Comparison of ENCODE assay signal across 1 cellular context in genomic region chr2:170434900-170435640, GRCh38.
A peak's percentile ranks its signal among the peaks of the same experiment; 100 is the strongest.
TF ChIP-seq lines count a peak whose summit lies in the region.

No MANE protein-coding gene starts in this region.

TF ChIP-seq in HepG2, 621 proteins besides CTCF, POLR2A, EP300 and RAD21 (continued from another document):
- no peak for TF ChIP-seq TRAFD1 (CRISPR knock-in tag; IDR thresholded peaks at IDR 0.05; ENCODE audit: borderline replicate concordance)
- no peak for TF ChIP-seq ZFY (CRISPR knock-in tag; IDR thresholded peaks at IDR 0.05)
- TF ChIP-seq ZBTB25 (CRISPR knock-in tag; IDR thresholded peaks at IDR 0.05) = no peak
- TF ChIP-seq RFX5 (IDR thresholded peaks at IDR 0.05; ENCODE audit: low read depth, low read length) = no peak
- TF ChIP-seq NFE2L1 (CRISPR knock-in tag; IDR thresholded peaks at IDR 0.05; ENCODE audit: borderline replicate concordance) = no peak
- TF ChIP-seq ZNF30 (CRISPR knock-in tag; IDR thresholded peaks at IDR 0.05) = no peak
- TF ChIP-seq TRIM24 (CRISPR knock-in tag; IDR thresholded peaks at IDR 0.05) = no peak
- TF ChIP-seq TAF15 (IDR thresholded peaks at IDR 0.05; ENCODE audit: low read depth, low read length, poor library complexity, severe bottlenecking) = no peak
- no peak for TF ChIP-seq RFX3 (CRISPR knock-in tag; IDR thresholded peaks at IDR 0.05)
- no peak for TF ChIP-seq TEF (CRISPR knock-in tag; IDR thresholded peaks at IDR 0.05)
- TF ChIP-seq PBX2 (CRISPR knock-in tag; IDR thresholded peaks at IDR 0.05) = no peak
- no peak for TF ChIP-seq PHF21A (CRISPR knock-in tag; IDR thresholded peaks at IDR 0.05)
- TF ChIP-seq ZNF180 (CRISPR knock-in tag; IDR thresholded peaks at IDR 0.05; ENCODE audit: borderline replicate concordance, low read depth) = no peak
- no peak for TF ChIP-seq ZSCAN5A (CRISPR knock-in tag; IDR thresholded peaks at IDR 0.05; ENCODE audit: borderline replicate concordance)
- no peak for TF ChIP-seq ZNF335 (CRISPR knock-in tag; IDR thresholded peaks at IDR 0.05)
- 0 out of 2 replicates have a peak, but pooled peaks have one; percentile 5 for TF ChIP-seq TCF7 (IDR thresholded peaks at IDR 0.05; ENCODE audit: low read depth)
- no peak for TF ChIP-seq SOX6 (IDR thresholded peaks at IDR 0.05)
- no peak for TF ChIP-seq SOX6 (CRISPR knock-in tag; IDR thresholded peaks at IDR 0.05)
- TF ChIP-seq SMAD3 (CRISPR knock-in tag; IDR thresholded peaks at IDR 0.05) = no peak
- TF ChIP-seq BHLHE40 (IDR thresholded peaks at IDR 0.05; ENCODE audit: low read length) = no peak
- TF ChIP-seq ZNF724P (CRISPR knock-in tag; IDR thresholded peaks at IDR 0.05; ENCODE audit: borderline replicate concordance) = 0 out of 2 replicates have a peak, but pooled peaks have one; percentile 39
- no peak for TF ChIP-seq TOPORS (CRISPR knock-in tag; IDR thresholded peaks at IDR 0.05)
- TF ChIP-seq PPARG (CRISPR knock-in tag; conservative IDR thresholded peaks at IDR 0.05) = no peak
- no peak for TF ChIP-seq AKAP8 (CRISPR knock-in tag; IDR thresholded peaks at IDR 0.05)
- no peak for TF ChIP-seq FOXC1 (CRISPR knock-in tag; IDR thresholded peaks at IDR 0.05; ENCODE audit: borderline replicate concordance)
- no peak for TF ChIP-seq ZBTB42 (CRISPR knock-in tag; IDR thresholded peaks at IDR 0.05)
- TF ChIP-seq HDAC2 (CRISPR knock-in tag; IDR thresholded peaks at IDR 0.05) = peak; percentile 30; the same call in 1 of the 2 replicates
- peak; percentile 76; the same call in 1 of the 2 replicates for TF ChIP-seq HNF4A (CRISPR knock-in tag; IDR thresholded peaks at IDR 0.05)
- TF ChIP-seq CEBPB (IDR thresholded peaks at IDR 0.05; ENCODE audit: borderline replicate concordance, low read depth, low read length) = no peak
- TF ChIP-seq STAG1 (CRISPR knock-in tag; IDR thresholded peaks at IDR 0.05) = no peak
- no peak for TF ChIP-seq ZNF276 (CRISPR knock-in tag; IDR thresholded peaks at IDR 0.05; ENCODE audit: low read depth)
- TF ChIP-seq STAT5B (CRISPR knock-in tag; IDR thresholded peaks at IDR 0.05) = no peak
- no peak for TF ChIP-seq SMARCE1 (IDR thresholded peaks at IDR 0.05; ENCODE audit: borderline replicate concordance)
- TF ChIP-seq ZNF614 (CRISPR knock-in tag; IDR thresholded peaks at IDR 0.05; ENCODE audit: borderline replicate concordance) = no peak
